Comparison of ENCODE assay signal across 1 cellular context in the genomic region with DNA sequence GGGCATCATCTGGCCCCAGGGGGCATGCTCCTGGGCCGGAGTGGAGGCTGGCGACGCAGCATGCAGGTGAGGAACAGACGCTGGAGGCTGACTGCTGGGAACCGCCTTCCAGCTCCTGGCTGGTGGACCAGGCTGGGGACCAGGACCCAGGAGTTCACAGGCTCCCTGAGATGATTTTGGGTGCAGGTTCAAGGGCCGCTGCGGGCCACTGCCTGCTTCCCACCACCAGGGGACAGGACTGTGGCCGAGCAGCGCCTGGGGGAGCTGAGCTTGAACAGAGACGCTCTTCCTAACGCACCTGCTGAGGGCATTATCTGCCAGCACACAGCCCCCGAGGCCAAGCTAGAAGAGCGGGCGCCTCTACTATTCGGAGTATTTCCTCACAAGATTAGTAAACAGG.
TF ChIP-seq lines count a peak whose summit lies in the region.

No MANE protein-coding gene starts in this region.

TF ChIP-seq in GM23338, 12 proteins besides CTCF, POLR2A, EP300 and RAD21 (continued from another document):
- TF ChIP-seq, protein P1, sequence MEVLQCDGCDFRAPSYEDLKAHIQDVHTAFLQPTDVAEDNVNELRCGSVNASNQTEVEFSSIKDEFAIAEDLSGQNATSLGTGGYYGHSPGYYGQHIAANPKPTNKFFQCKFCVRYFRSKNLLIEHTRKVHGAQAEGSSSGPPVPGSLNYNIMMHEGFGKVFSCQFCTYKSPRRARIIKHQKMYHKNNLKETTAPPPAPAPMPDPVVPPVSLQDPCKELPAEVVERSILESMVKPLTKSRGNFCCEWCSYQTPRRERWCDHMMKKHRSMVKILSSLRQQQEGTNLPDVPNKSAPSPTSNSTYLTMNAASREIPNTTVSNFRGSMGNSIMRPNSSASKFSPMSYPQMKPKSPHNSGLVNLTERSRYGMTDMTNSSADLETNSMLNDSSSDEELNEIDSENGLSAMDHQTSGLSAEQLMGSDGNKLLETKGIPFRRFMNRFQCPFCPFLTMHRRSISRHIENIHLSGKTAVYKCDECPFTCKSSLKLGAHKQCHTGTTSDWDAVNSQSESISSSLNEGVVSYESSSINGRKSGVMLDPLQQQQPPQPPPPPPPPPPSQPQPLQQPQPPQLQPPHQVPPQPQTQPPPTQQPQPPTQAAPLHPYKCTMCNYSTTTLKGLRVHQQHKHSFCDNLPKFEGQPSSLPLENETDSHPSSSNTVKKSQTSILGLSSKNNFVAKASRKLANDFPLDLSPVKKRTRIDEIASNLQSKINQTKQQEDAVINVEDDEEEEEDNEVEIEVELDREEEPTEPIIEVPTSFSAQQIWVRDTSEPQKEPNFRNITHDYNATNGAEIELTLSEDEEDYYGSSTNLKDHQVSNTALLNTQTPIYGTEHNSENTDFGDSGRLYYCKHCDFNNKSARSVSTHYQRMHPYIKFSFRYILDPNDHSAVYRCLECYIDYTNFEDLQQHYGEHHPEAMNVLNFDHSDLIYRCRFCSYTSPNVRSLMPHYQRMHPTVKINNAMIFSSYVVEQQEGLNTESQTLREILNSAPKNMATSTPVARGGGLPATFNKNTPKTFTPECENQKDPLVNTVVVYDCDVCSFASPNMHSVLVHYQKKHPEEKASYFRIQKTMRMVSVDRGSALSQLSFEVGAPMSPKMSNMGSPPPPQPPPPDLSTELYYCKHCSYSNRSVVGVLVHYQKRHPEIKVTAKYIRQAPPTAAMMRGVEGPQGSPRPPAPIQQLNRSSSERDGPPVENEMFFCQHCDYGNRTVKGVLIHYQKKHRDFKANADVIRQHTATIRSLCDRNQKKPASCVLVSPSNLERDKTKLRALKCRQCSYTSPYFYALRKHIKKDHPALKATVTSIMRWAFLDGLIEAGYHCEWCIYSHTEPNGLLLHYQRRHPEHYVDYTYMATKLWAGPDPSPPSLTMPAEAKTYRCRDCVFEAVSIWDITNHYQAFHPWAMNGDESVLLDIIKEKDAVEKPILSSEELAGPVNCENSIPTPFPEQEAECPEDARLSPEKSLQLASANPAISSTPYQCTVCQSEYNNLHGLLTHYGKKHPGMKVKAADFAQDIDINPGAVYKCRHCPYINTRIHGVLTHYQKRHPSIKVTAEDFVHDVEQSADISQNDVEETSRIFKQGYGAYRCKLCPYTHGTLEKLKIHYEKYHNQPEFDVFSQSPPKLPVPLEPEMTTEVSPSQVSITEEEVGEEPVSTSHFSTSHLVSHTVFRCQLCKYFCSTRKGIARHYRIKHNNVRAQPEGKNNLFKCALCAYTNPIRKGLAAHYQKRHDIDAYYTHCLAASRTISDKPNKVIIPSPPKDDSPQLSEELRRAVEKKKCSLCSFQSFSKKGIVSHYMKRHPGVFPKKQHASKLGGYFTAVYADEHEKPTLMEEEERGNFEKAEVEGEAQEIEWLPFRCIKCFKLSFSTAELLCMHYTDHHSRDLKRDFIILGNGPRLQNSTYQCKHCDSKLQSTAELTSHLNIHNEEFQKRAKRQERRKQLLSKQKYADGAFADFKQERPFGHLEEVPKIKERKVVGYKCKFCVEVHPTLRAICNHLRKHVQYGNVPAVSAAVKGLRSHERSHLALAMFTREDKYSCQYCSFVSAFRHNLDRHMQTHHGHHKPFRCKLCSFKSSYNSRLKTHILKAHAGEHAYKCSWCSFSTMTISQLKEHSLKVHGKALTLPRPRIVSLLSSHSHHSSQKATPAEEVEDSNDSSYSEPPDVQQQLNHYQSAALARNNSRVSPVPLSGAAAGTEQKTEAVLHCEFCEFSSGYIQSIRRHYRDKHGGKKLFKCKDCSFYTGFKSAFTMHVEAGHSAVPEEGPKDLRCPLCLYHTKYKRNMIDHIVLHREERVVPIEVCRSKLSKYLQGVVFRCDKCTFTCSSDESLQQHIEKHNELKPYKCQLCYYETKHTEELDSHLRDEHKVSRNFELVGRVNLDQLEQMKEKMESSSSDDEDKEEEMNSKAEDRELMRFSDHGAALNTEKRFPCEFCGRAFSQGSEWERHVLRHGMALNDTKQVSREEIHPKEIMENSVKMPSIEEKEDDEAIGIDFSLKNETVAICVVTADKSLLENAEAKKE (CRISPR knock-in tag; IDR thresholded peaks at IDR 0.05), result no peak
- TF ChIP-seq, protein P2, sequence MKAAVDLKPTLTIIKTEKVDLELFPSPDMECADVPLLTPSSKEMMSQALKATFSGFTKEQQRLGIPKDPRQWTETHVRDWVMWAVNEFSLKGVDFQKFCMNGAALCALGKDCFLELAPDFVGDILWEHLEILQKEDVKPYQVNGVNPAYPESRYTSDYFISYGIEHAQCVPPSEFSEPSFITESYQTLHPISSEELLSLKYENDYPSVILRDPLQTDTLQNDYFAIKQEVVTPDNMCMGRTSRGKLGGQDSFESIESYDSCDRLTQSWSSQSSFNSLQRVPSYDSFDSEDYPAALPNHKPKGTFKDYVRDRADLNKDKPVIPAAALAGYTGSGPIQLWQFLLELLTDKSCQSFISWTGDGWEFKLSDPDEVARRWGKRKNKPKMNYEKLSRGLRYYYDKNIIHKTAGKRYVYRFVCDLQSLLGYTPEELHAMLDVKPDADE (IDR thresholded peaks at IDR 0.05), result no peak
TF ChIP-seq in GM23338: peak in this region for 0.
